ENCODE assay signal across 14 cellular contexts in the genomic region with DNA sequence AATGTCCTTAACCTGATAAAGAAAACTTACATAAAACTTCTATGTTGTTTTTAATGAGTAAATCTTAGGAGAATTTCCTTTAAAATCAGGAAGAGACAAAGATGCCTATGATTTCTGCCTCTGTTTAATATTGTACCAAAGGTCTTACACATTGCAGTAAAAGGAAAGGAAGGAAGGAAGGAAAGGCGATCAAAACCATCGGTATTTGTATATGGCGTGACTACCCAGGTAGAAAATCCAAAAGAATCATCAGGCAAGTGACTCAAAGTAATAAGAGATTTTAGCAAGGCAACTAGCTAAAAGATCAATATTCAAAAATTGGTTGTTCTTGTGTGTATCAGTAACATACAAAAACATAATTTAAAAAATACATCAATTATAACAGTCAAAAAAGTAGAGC. TPM values are rescaled to one million over a fixed set of nuclear protein-coding genes. Genes with fewer than 3 reads are reported as not detected.
DNase-seq lines count a peak whose midpoint lies in the region; ATAC-seq, FAIRE-seq and TF ChIP-seq lines count a peak whose summit lies in the region.
"Had no signal": no experiment of that assay in that cellular context is flagged by ENCODE, and none has a peak within 500 bp of the region (broad histone marks: within the 10 kb centered on the region; RNA-seq: fewer than 3 reads in every experiment).

No MANE protein-coding gene starts in this region.

- ATAC-seq in natural killer cell = no peak

- peaks cover 71 to 90% (median 78%) of the 10 kb centered on the region in 10 experiments for H3K4me1 ChIP-seq in BLaER1 treated with 17β-estradiol and CSF1 and Interleukin-3, amounts not matched to agents 10 nM and 100 nM
- H3K4me1 ChIP-seq in CD8-positive, alpha-beta memory T cell (ENCODE audit: insufficient read depth, low read length) = peaks cover 78% of the 10 kb centered on the region
- H3K4me1 ChIP-seq in small intestine (ENCODE audit: control insufficient read depth in 2 of 2, insufficient read depth in 1 of 2, low read depth in 1 of 2, low read length in 1 of 2) = no peaks in the 10 kb centered on the region

- H3K27me3 ChIP-seq in BLaER1 treated with 17β-estradiol and CSF1 and Interleukin-3, amounts not matched to agents 10 nM and 100 nM = no peaks in the 10 kb centered on the region
- no peaks in the 10 kb centered on the region for H3K27me3 ChIP-seq in CD8-positive, alpha-beta memory T cell (ENCODE audit: insufficient read depth, low read length, poor library complexity, severe bottlenecking)
- no peaks in the 10 kb centered on the region for H3K27me3 ChIP-seq in small intestine (ENCODE audit: control insufficient read depth in 2 of 2, insufficient read depth in 2 of 2, low read length in 2 of 2)

- peak overlapping the region; percentile 76 to 98 (median 93) for H3K4me3 Mint-ChIP-seq in CD8-positive, alpha-beta memory T cell
- peak overlapping the region; percentile 76 for H3K4me3 Mint-ChIP-seq in activated T-helper 2 cell treated with anti-CD3 and anti-CD28 coated beads, Interferon-gamma antibody, Interleukin-2, Interleukin-4, amounts not matched to agents 10 μg/mL and 5 μg/mL and 100 μg/mL, durations not matched to agents 14 hours and 24 hours and 36 hours (ENCODE audit: low read depth)
- peak overlapping the region; percentile 98 for H3K4me3 Mint-ChIP-seq in natural killer cell

- no peak for FAIRE-seq in small intestine (lab: Jason Lieb, UNC)
- FAIRE-seq: RCC 7860 had no signal

- H3K36me3 Mint-ChIP-seq in CD8-positive, alpha-beta memory T cell = peaks cover 0 to 14% (median 6%) of the 10 kb centered on the region in 3 donors
- peaks cover 16% of the 10 kb centered on the region for H3K36me3 Mint-ChIP-seq in activated T-helper 2 cell treated with anti-CD3 and anti-CD28 coated beads, Interferon-gamma antibody, Interleukin-2, Interleukin-4, amounts not matched to agents 10 μg/mL and 5 μg/mL and 100 μg/mL, durations not matched to agents 14 hours and 24 hours and 36 hours (ENCODE audit: low read depth)
- no peaks in the 10 kb centered on the region for H3K36me3 Mint-ChIP-seq in natural killer cell

- H3K9me3 Mint-ChIP-seq in CD8-positive, alpha-beta memory T cell = peaks cover 0 to 2% (median 2%) of the 10 kb centered on the region in 5 donors
- no peaks in the 10 kb centered on the region for H3K9me3 Mint-ChIP-seq in activated T-helper 2 cell treated with anti-CD3 and anti-CD28 coated beads, Interferon-gamma antibody, Interleukin-2, Interleukin-4, amounts not matched to agents 10 μg/mL and 5 μg/mL and 100 μg/mL, durations not matched to agents 14 hours and 24 hours and 36 hours
- no peaks in the 10 kb centered on the region for H3K9me3 Mint-ChIP-seq in natural killer cell

- H3K9me3 ChIP-seq in BLaER1 treated with 17β-estradiol and CSF1 and Interleukin-3, amounts not matched to agents 10 nM and 100 nM (replicated peaks in 1 of 11) = peaks cover 0 to 6% (median 4%) of the 10 kb centered on the region in 11 experiments; a peak in 4 of 22 replicates
- no peaks in the 10 kb centered on the region for H3K9me3 ChIP-seq in CD8-positive, alpha-beta memory T cell (ENCODE audit: low read length)
- no peaks in the 10 kb centered on the region for H3K9me3 ChIP-seq in small intestine (ENCODE audit: control insufficient read depth, low read depth)

- no peak for TF ChIP-seq CTCF in natural killer cell (IDR thresholded peaks at IDR 0.05)

- H3K36me3 ChIP-seq in BLaER1 treated with 17β-estradiol and CSF1 and Interleukin-3, amounts not matched to agents 10 nM and 100 nM = peaks cover 0 to 16% (median 11%) of the 10 kb centered on the region in 11 experiments; a peak in 14 of 22 replicates
- H3K36me3 ChIP-seq in CD8-positive, alpha-beta memory T cell (ENCODE audit: insufficient read depth, low read length) = no peaks in the 10 kb centered on the region
- no peaks in the 10 kb centered on the region for H3K36me3 ChIP-seq in small intestine (ENCODE audit: control insufficient read depth in 2 of 2, insufficient read depth in 2 of 2, low read length in 2 of 2)

- POLR2A ChIA-PET in CD8-positive, alpha-beta memory T cell (lab: Charles Lee) = interaction anchor here (0.7 to 1.9 kb wide), 4 partner anchors 8 to 129 kb away, joined by 3 to 14 read pairs (median 4); a partner anchor contains a TSS

- 67 to 85% (median 68%) methylated on average over 3 of the region's 3 CpGs for WGBS in small intestine, 3 donors

- CTCF ChIA-PET in CD8-positive, alpha-beta memory T cell (lab: Charles Lee) = interaction anchor here (0.8 to 3.1 kb wide), 13 partner anchors 10 to 106 kb away, joined by 3 to 45 read pairs (median 4); a partner anchor contains a TSS

- peak overlapping the region; percentile 57 to 93 (median 72); a peak in 19 of 22 replicates for H3K9ac ChIP-seq in BLaER1 treated with 17β-estradiol and CSF1 and Interleukin-3, amounts not matched to agents 10 nM and 100 nM

- H3K4me2 ChIP-seq in BLaER1 treated with 17β-estradiol and CSF1 and Interleukin-3, amounts not matched to agents 10 nM and 100 nM = peak overlapping the region; percentile 83 to 98 (median 89); a peak in 21 of 22 replicates

- no peaks in the 10 kb centered on the region; a peak in 1 of 22 replicates for H4K20me1 ChIP-seq in BLaER1 treated with 17β-estradiol and CSF1 and Interleukin-3, amounts not matched to agents 10 nM and 100 nM

- H3K27ac Mint-ChIP-seq in CD8-positive, alpha-beta memory T cell = peak overlapping the region; percentile 91 to 100 (median 95)
- H3K27ac Mint-ChIP-seq in activated T-helper 2 cell treated with anti-CD3 and anti-CD28 coated beads, Interferon-gamma antibody, Interleukin-2, Interleukin-4, amounts not matched to agents 10 μg/mL and 5 μg/mL and 100 μg/mL, durations not matched to agents 14 hours and 24 hours and 36 hours = peak overlapping the region; percentile 85
- H3K27ac Mint-ChIP-seq in natural killer cell = peak overlapping the region; percentile 94 to 100

- no peak for DNase-seq in CD8-positive, alpha-beta memory T cell
- DNase-seq in activated T-helper 2 cell treated with anti-CD3 and anti-CD28 coated beads, Interferon-gamma antibody, Interleukin-2, Interleukin-4, amounts not matched to agents 10 μg/mL and 5 μg/mL and 100 μg/mL, durations not matched to agents 14 hours and 24 hours and 36 hours (ENCODE audit: low spot score) = no peak
- DNase-seq in natural killer cell = no peak
- no peak for DNase-seq in small intestine
- DNase-seq in effector CD4-positive, alpha-beta T cell = no peak
- no peak for DNase-seq in stimulated activated CD4-positive, alpha-beta T cell treated with anti-CD3 and anti-CD28 coated beads, Interleukin-2, amount 100 ng/mL, for 24 hours
- DNase-seq: aorta; COR-L47; NCI-H1105 treated with DMSO at 0.1 percent for 48 hours; NCI-H446 treated with DMSO at 0.1 percent for 48 hours; stimulated activated CD4-positive, alpha-beta T cell treated with anti-CD3 and anti-CD28 coated beads, Interleukin-2, amount 100 ng/mL, for 48 hours; T1000 had no signal

- H3K27ac ChIP-seq in BLaER1 treated with 17β-estradiol and CSF1 and Interleukin-3, amounts not matched to agents 10 nM and 100 nM = peak overlapping the region; percentile 44 to 97 (median 85); a peak in 21 of 22 replicates
- peak overlapping the region; percentile 43 for H3K27ac ChIP-seq in CD8-positive, alpha-beta memory T cell (ENCODE audit: low read depth, low read length)
- no peak overlapping the region for H3K27ac ChIP-seq in small intestine (ENCODE audit: low read depth in 1 of 2, low read length in 1 of 2)

- H3K4me1 Mint-ChIP-seq in CD8-positive, alpha-beta memory T cell = peaks cover 65 to 88% (median 71%) of the 10 kb centered on the region in 3 donors
- peaks cover 49% of the 10 kb centered on the region for H3K4me1 Mint-ChIP-seq in activated T-helper 2 cell treated with anti-CD3 and anti-CD28 coated beads, Interferon-gamma antibody, Interleukin-2, Interleukin-4, amounts not matched to agents 10 μg/mL and 5 μg/mL and 100 μg/mL, durations not matched to agents 14 hours and 24 hours and 36 hours (ENCODE audit: low read depth)
- peaks cover 64 to 66% of the 10 kb centered on the region in 2 donors for H3K4me1 Mint-ChIP-seq in natural killer cell

- peaks cover 0 to 7% of the 10 kb centered on the region in 2 donors for H3K27me3 Mint-ChIP-seq in CD8-positive, alpha-beta memory T cell
- H3K27me3 Mint-ChIP-seq in activated T-helper 2 cell treated with anti-CD3 and anti-CD28 coated beads, Interferon-gamma antibody, Interleukin-2, Interleukin-4, amounts not matched to agents 10 μg/mL and 5 μg/mL and 100 μg/mL, durations not matched to agents 14 hours and 24 hours and 36 hours (ENCODE audit: low read depth) = no peaks in the 10 kb centered on the region
- no peaks in the 10 kb centered on the region for H3K27me3 Mint-ChIP-seq in natural killer cell (ENCODE audit: low read depth in 2 of 2)

- H3K4me3 ChIP-seq in BLaER1 treated with 17β-estradiol and CSF1 and Interleukin-3, amounts not matched to agents 10 nM and 100 nM = peak overlapping the region; percentile 21 to 74 (median 48); a peak in 18 of 20 replicates
- H3K4me3 ChIP-seq in CD8-positive, alpha-beta memory T cell (ENCODE audit: low read length) = peak overlapping the region; percentile 65
- no peak overlapping the region for H3K4me3 ChIP-seq in small intestine (ENCODE audit: low read depth in 1 of 2, low read length in 2 of 2)

- intact Hi-C loops in activated T-helper 2 cell treated with anti-CD3 and anti-CD28 coated beads, Interferon-gamma antibody, Interleukin-2, Interleukin-4, amounts not matched to agents 10 μg/mL and 5 μg/mL and 100 μg/mL, durations not matched to agents 14 hours and 24 hours and 36 hours (cut with micrococcal nuclease) = loop anchor here (1.0 to 5.0 kb wide), 3 partner anchors 8 to 70 kb away; a partner anchor contains a TSS
- intact Hi-C loops in natural killer cell (cut with micrococcal nuclease) = loop anchor here (1.0 kb wide), 1 partner anchor 8 kb away; no protein-coding TSS in a partner anchor

RNA-seq across cellular contexts. Expression of a gene that starts 3.5 kb away (rescaled TPM):
- total RNA-seq in CD8-positive, alpha-beta memory T cell = 10 to 100 TPM; 77.4 to 80.7 TPM
- 301 TPM for polyA plus RNA-seq in CD8-positive, alpha-beta memory T cell
- 83.2 and 85.6 TPM in 2 replicates for total RNA-seq in activated T-helper 2 cell treated with anti-CD3 and anti-CD28 coated beads, Interferon-gamma antibody, Interleukin-2, Interleukin-4, amounts not matched to agents 10 μg/mL and 5 μg/mL and 100 μg/mL, durations not matched to agents 14 hours and 24 hours and 36 hours
- 10 to 100 TPM; 73.2 to 91.0 (median 78.0) TPM for total RNA-seq in natural killer cell
- polyA plus RNA-seq in small intestine = 10 to 100 TPM in 2 of 3 donors, 1 to 10 TPM in 1; 4.5 to 40.1 (median 10.8) TPM

RNA-seq across cellular contexts. Expression of a gene that starts 18.8 kb away (rescaled TPM):
- under 1 TPM; 0.24 to 0.51 TPM for total RNA-seq in CD8-positive, alpha-beta memory T cell
- 4.1 TPM for polyA plus RNA-seq in CD8-positive, alpha-beta memory T cell
- total RNA-seq in activated T-helper 2 cell treated with anti-CD3 and anti-CD28 coated beads, Interferon-gamma antibody, Interleukin-2, Interleukin-4, amounts not matched to agents 10 μg/mL and 5 μg/mL and 100 μg/mL, durations not matched to agents 14 hours and 24 hours and 36 hours = 0.14 and 0.18 TPM in 2 replicates
- total RNA-seq in natural killer cell = 1 to 10 TPM in 2 of 3 donors, under 1 TPM in 1; 0.92 to 1.6 (median 1.6) TPM
- polyA plus RNA-seq in small intestine = under 1 TPM in 1 of 3 donors, not detected in 2; 0.16 TPM

RNA-seq across cellular contexts. Expression of a gene that starts 44.3 kb away (rescaled TPM):
- total RNA-seq in CD8-positive, alpha-beta memory T cell = under 1 TPM; 0.04 TPM
- not detected for polyA plus RNA-seq in CD8-positive, alpha-beta memory T cell
- 0.11 and 0.14 TPM in 2 replicates for total RNA-seq in activated T-helper 2 cell treated with anti-CD3 and anti-CD28 coated beads, Interferon-gamma antibody, Interleukin-2, Interleukin-4, amounts not matched to agents 10 μg/mL and 5 μg/mL and 100 μg/mL, durations not matched to agents 14 hours and 24 hours and 36 hours
- under 1 TPM; 0.10 to 0.14 (median 0.14) TPM for total RNA-seq in natural killer cell
- under 1 TPM in 1 of 3 donors, not detected in 2; 0.46 TPM for polyA plus RNA-seq in small intestine

Comparison
In these comparisons a context has a peak if more than half of its experiments do, and no peak if none do; other contexts are left out.
1. H3K27ac ChIP-seq: peak in BLaER1 treated with 17β-estradiol and CSF1 and Interleukin-3, amounts not matched to agents 10 nM and 100 nM (11 of 11) and CD8-positive, alpha-beta memory T cell (single experiment); none in small intestine (0 of 2).
2. H3K4me3 ChIP-seq: peak in BLaER1 treated with 17β-estradiol and CSF1 and Interleukin-3, amounts not matched to agents 10 nM and 100 nM (10 of 10) and CD8-positive, alpha-beta memory T cell (single experiment); none in small intestine (0 of 2).
3. Peak in every context shown above with its lines, with median percentiles within 50 percentile points of each other: H3K27ac Mint-ChIP-seq and H3K4me3 Mint-ChIP-seq.